22 cellular contexts compared by ENCODE assay signal in the genomic region with DNA sequence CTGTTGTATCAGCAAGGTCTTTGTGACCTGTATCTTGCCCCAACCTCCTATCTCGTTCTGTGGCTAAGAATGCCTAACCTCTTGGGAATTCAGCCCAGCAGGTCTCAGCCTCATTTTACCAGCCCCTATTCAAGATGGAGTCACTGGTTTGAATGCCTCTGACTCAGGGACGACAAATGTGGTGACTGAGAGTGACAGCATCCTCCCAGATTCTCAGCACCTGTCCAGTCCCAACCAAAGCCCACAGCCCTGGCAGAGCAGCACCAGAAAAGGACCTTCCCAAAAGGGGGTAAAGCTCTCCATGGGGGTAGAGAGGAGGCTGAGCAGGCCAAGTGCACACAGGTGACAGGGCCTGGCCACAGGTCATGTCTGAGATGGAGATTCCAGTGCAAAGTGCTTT.
"Had no signal": no experiment of that assay in that cellular context is flagged by ENCODE, and none has a peak within 500 bp of the region (broad histone marks: within the 10 kb centered on the region; RNA-seq: fewer than 3 reads in every experiment).

No MANE protein-coding gene starts in this region.

- DNase-seq: dermis blood vessel endothelial cell; effector memory CD4-positive, alpha-beta T cell; esophagus squamous epithelium; foreskin melanocyte; glutamatergic neuron; heart right ventricle; hippocampal formation; kidney glomerular epithelial cell; left ventricle myocardium superior; naive thymus-derived CD4-positive, alpha-beta T cell; sigmoid colon; spleen; stimulated activated naive B cell treated with anti-CD40 and anti-IgM and Interleukin-4, amounts not matched to agents 10 μg/mL and 1 μg/mL and 100 μg/mL, for 72 hours; upper lobe of right lung; uterus had no signal

- H3K27ac ChIP-seq: coronary artery, esophagus squamous epithelium, heart right ventricle, neural progenitor cell, parathyroid adenoma, sigmoid colon, skin epidermis, spleen, thoracic aorta, tibial nerve, upper lobe of right lung, uterus had no signal

- H3K27me3 ChIP-seq: esophagus squamous epithelium, neural progenitor cell, sigmoid colon, tibial nerve, upper lobe of right lung, uterus had no signal

- H3K9me3 ChIP-seq: thoracic aorta, upper lobe of right lung, uterus had no signal

- H2AFZ ChIP-seq: neural progenitor cell, parathyroid adenoma had no signal

- H3K36me3 ChIP-seq: esophagus squamous epithelium, heart right ventricle, neural progenitor cell, sigmoid colon, spleen, thoracic aorta, tibial nerve, upper lobe of right lung, uterus had no signal

- H3K4me1 ChIP-seq: esophagus squamous epithelium, parathyroid adenoma, sigmoid colon, spleen, upper lobe of right lung, uterus had no signal

- H3K4me2 ChIP-seq: neural progenitor cell had no signal

- H3K4me3 ChIP-seq: coronary artery, esophagus squamous epithelium, heart right ventricle, lung, neural progenitor cell, sigmoid colon, skin epidermis, spleen, thoracic aorta, tibial nerve, upper lobe of right lung, uterus had no signal

- H3K9ac ChIP-seq: neural progenitor cell, parathyroid adenoma had no signal

- H3K79me2 ChIP-seq: parathyroid adenoma had no signal
